ENCODE assay signal across 20 cellular contexts in the genomic region with DNA sequence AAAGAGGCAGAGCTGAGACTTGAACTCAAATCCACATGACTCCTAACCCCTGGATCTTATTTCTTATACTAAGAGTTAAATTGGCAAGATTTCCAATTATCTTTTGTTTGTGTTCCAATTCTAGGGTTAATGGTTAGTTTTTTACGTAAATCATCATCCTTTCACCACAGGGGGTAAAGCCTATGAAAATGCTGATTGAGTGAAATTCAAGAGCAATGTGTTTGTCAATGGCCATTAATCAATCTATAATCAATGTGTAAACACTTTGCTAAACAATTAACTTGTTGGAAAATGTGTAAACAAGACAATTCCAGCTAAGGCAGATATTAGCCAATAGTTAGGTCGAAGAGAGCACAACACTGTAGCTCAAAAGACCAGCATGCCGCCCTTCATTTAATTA.
"Had no signal": no experiment of that assay in that cellular context is flagged by ENCODE, and none has a peak within 500 bp of the region (broad histone marks: within the 10 kb centered on the region; RNA-seq: fewer than 3 reads in every experiment).

No MANE protein-coding gene starts in this region.

- H3K9me3 Mint-ChIP-seq: natural killer cell treated with Interleukin-12 subunit alpha and Interleukin-12 subunit beta and Interleukin-15 and Interleukin-18, amount 100 ng/mL, for 72 hours had no signal

- H3K36me3 ChIP-seq: gastroesophageal sphincter, left ventricle myocardium inferior, pancreas had no signal

- DNase-seq: effector memory CD4-positive, alpha-beta T cell; foreskin fibroblast; glutamatergic neuron; kidney; left cardiac atrium; left ventricle myocardium inferior; mesenchymal stem cell; midbrain; occipital lobe; pancreas; right cardiac atrium; stimulated activated CD4-positive, alpha-beta T cell treated with anti-CD3 and anti-CD28 coated beads, Interleukin-2, amount 100 ng/mL, for 48 hours; stimulated activated naive CD4-positive, alpha-beta T cell treated with Interleukin-2 at 50 U/mL for 16 hours; trophoblast cell had no signal

- H3K4me2 ChIP-seq: smooth muscle cell had no signal

- H3K4me3 ChIP-seq: gastroesophageal sphincter, left ventricle myocardium inferior, lung, pancreas, smooth muscle cell had no signal

- H3K27ac Mint-ChIP-seq: natural killer cell treated with Interleukin-12 subunit alpha and Interleukin-12 subunit beta and Interleukin-15 and Interleukin-18, amount 100 ng/mL, for 72 hours; progenitor cell of endocrine pancreas had no signal

- H3K9me3 ChIP-seq: gastroesophageal sphincter, left ventricle myocardium inferior, pancreas had no signal

- H3K27ac ChIP-seq: gastroesophageal sphincter, left ventricle myocardium inferior, pancreas had no signal

- H3K4me3 Mint-ChIP-seq: natural killer cell treated with Interleukin-12 subunit alpha and Interleukin-12 subunit beta and Interleukin-15 and Interleukin-18, amount 100 ng/mL, for 72 hours had no signal

- H3K27me3 ChIP-seq: gastroesophageal sphincter, pancreas had no signal

- H3K27me3 Mint-ChIP-seq: natural killer cell treated with Interleukin-12 subunit alpha and Interleukin-12 subunit beta and Interleukin-15 and Interleukin-18, amount 100 ng/mL, for 72 hours had no signal

- H3K4me1 ChIP-seq: gastroesophageal sphincter, left ventricle myocardium inferior had no signal

- ATAC-seq: esophagus mucosa; gastroesophageal sphincter; left cardiac atrium; natural killer cell treated with Interleukin-12 subunit alpha and Interleukin-12 subunit beta and Interleukin-15 and Interleukin-18, amount 100 ng/mL, for 72 hours; right cardiac atrium had no signal

- H3K36me3 Mint-ChIP-seq: natural killer cell treated with Interleukin-12 subunit alpha and Interleukin-12 subunit beta and Interleukin-15 and Interleukin-18, amount 100 ng/mL, for 72 hours had no signal
